In genomic region chr1:167538657-167539056, GRCh38 we compare ENCODE assay signal across 1 cellular context.
TF ChIP-seq lines count a peak whose summit lies in the region.

No MANE protein-coding gene starts in this region.

TF ChIP-seq in H1, 55 proteins besides CTCF, POLR2A, EP300 and RAD21:
- TF ChIP-seq SIN3A (conservative IDR thresholded peaks at IDR 0.05 in 1 of 2, IDR thresholded peaks at IDR 0.05 in 1 of 2; ENCODE audit: low read depth in 1 of 2, low read length in 2 of 2) (no peak), NANOG (IDR thresholded peaks at IDR 0.05; ENCODE audit: insufficient read depth, low read depth, low read length, poor library complexity, severe bottlenecking) (peak; percentile 4), SP2 (IDR thresholded peaks at IDR 0.05; ENCODE audit: low read length) (peak; percentile 63), MAX (IDR thresholded peaks at IDR 0.05) (0 out of 2 replicates have a peak, but pooled peaks have one; percentile 22)
